Comparison of ENCODE assay signal across 12 cellular contexts in genomic region chr15:73983773-73984172, GRCh38. TPM values are rescaled to one million over a fixed set of nuclear protein-coding genes. Genes with fewer than 3 reads are reported as not detected.
DNase-seq lines count a peak whose midpoint lies in the region; ATAC-seq and TF ChIP-seq lines count a peak whose summit lies in the region.
"Had no signal": no experiment of that assay in that cellular context is flagged by ENCODE, and none has a peak within 500 bp of the region (broad histone marks: within the 10 kb centered on the region; RNA-seq: fewer than 3 reads in every experiment).

No MANE protein-coding gene starts in this region.

- H3K36me3 Mint-ChIP-seq in activated naive CD8-positive, alpha-beta T cell = peaks cover 6% of the 10 kb centered on the region
- no peaks in the 10 kb centered on the region for H3K36me3 Mint-ChIP-seq in activated naive CD8-positive, alpha-beta T cell treated with anti-CD3 and anti-CD28 coated beads, Interleukin-2, amount 50 U/mL, for 24 hours (ENCODE audit: low read depth)
- H3K36me3 Mint-ChIP-seq in neural progenitor cell = peaks cover 5% of the 10 kb centered on the region
- H3K36me3 Mint-ChIP-seq in nephron progenitor cell (ENCODE audit: low read depth) = no peaks in the 10 kb centered on the region

- H3K27me3 Mint-ChIP-seq in activated naive CD8-positive, alpha-beta T cell = no peaks in the 10 kb centered on the region
- peaks cover 3% of the 10 kb centered on the region for H3K27me3 Mint-ChIP-seq in activated naive CD8-positive, alpha-beta T cell treated with anti-CD3 and anti-CD28 coated beads, Interleukin-2, amount 50 U/mL, for 24 hours
- H3K27me3 Mint-ChIP-seq in neural progenitor cell (ENCODE audit: insufficient read depth, low read depth) (peaks cover 5% of the 10 kb centered on the region), nephron progenitor cell (ENCODE audit: low read depth, poor library complexity) (peaks cover 10% of the 10 kb centered on the region)
- H3K27me3 Mint-ChIP-seq: activated naive CD4-positive, alpha-beta T cell treated with anti-CD3 and anti-CD28 coated beads, Interleukin-2, amount 50 U/mL, for 24 hours had no signal

- TF ChIP-seq CTCF in colonic mucosa (IDR thresholded peaks at IDR 0.05) (no peak), neural progenitor cell (IDR thresholded peaks at IDR 0.05) (no peak), nephron progenitor cell (IDR thresholded peaks at IDR 0.05) (no peak)

- peak overlapping the region; percentile 35 for H3K27ac Mint-ChIP-seq in activated naive CD8-positive, alpha-beta T cell
- H3K27ac Mint-ChIP-seq in activated naive CD8-positive, alpha-beta T cell treated with anti-CD3 and anti-CD28 coated beads, Interleukin-2, amount 50 U/mL, for 24 hours = no peak overlapping the region
- H3K27ac Mint-ChIP-seq in neural progenitor cell (no peak overlapping the region), nephron progenitor cell (no peak overlapping the region)

- no peaks in the 10 kb centered on the region for H3K27me3 ChIP-seq in colonic mucosa
- no peaks in the 10 kb centered on the region for H3K27me3 ChIP-seq in neural progenitor cell

- WGBS in urinary bladder = 87% methylated on average over 9 of the region's 9 CpGs

- no peaks in the 10 kb centered on the region for H4K20me1 ChIP-seq in neural progenitor cell (ENCODE audit: low read depth)

- intact Hi-C loops in colonic mucosa (cut with DNase I) = no loop called here

- no peaks in the 10 kb centered on the region for H3K79me2 ChIP-seq in neural progenitor cell (ENCODE audit: low read depth)

- peaks cover 23% of the 10 kb centered on the region for H3K4me1 ChIP-seq in colonic mucosa
- no peaks in the 10 kb centered on the region for H3K4me1 ChIP-seq in neural progenitor cell
- H3K4me1 ChIP-seq in urinary bladder (ENCODE audit: insufficient read depth) = peaks cover 1% of the 10 kb centered on the region

- H3F3A ChIP-seq in neural progenitor cell (ENCODE audit: low read depth) = no peaks in the 10 kb centered on the region

- H3K36me3 ChIP-seq in colonic mucosa (no peaks in the 10 kb centered on the region), neural progenitor cell (no peaks in the 10 kb centered on the region), urinary bladder (ENCODE audit: insufficient read depth) (no peaks in the 10 kb centered on the region)

- H3K4me3 ChIP-seq in colonic mucosa (no peak overlapping the region), neural progenitor cell (no peak overlapping the region), urinary bladder (ENCODE audit: low read depth, low read length) (no peak overlapping the region)
- H3K4me3 ChIP-seq: mucosa of descending colon had no signal

- peaks cover 55% of the 10 kb centered on the region for H3K4me1 Mint-ChIP-seq in activated naive CD8-positive, alpha-beta T cell (ENCODE audit: low read depth)
- peaks cover 52% of the 10 kb centered on the region for H3K4me1 Mint-ChIP-seq in activated naive CD8-positive, alpha-beta T cell treated with anti-CD3 and anti-CD28 coated beads, Interleukin-2, amount 50 U/mL, for 24 hours
- peaks cover 22% of the 10 kb centered on the region for H3K4me1 Mint-ChIP-seq in neural progenitor cell
- H3K4me1 Mint-ChIP-seq in nephron progenitor cell = peaks cover 48% of the 10 kb centered on the region

- no peak overlapping the region for H3K9ac ChIP-seq in colonic mucosa (ENCODE audit: low read depth in 2 of 2, low read length in 2 of 2)
- H3K9ac ChIP-seq in neural progenitor cell = no peak overlapping the region

- no peak overlapping the region for H3K4me2 ChIP-seq in neural progenitor cell

- no peaks in the 10 kb centered on the region for H3K9me3 Mint-ChIP-seq in activated naive CD8-positive, alpha-beta T cell (ENCODE audit: low read depth)
- no peaks in the 10 kb centered on the region for H3K9me3 Mint-ChIP-seq in activated naive CD8-positive, alpha-beta T cell treated with anti-CD3 and anti-CD28 coated beads, Interleukin-2, amount 50 U/mL, for 24 hours
- H3K9me3 Mint-ChIP-seq in neural progenitor cell (no peaks in the 10 kb centered on the region), nephron progenitor cell (no peaks in the 10 kb centered on the region)
- H3K9me3 Mint-ChIP-seq: activated naive CD4-positive, alpha-beta T cell treated with anti-CD3 and anti-CD28 coated beads, Interleukin-2, amount 50 U/mL, for 24 hours had no signal

- no peak overlapping the region for H3K4me3 Mint-ChIP-seq in activated naive CD8-positive, alpha-beta T cell
- no peak overlapping the region for H3K4me3 Mint-ChIP-seq in activated naive CD8-positive, alpha-beta T cell treated with anti-CD3 and anti-CD28 coated beads, Interleukin-2, amount 50 U/mL, for 24 hours
- peak overlapping the region; percentile 0 for H3K4me3 Mint-ChIP-seq in neural progenitor cell
- no peak overlapping the region for H3K4me3 Mint-ChIP-seq in nephron progenitor cell
- H3K4me3 Mint-ChIP-seq: activated naive CD4-positive, alpha-beta T cell treated with anti-CD3 and anti-CD28 coated beads, Interleukin-2, amount 50 U/mL, for 24 hours had no signal

- peak overlapping the region; percentile 68 for H3K27ac ChIP-seq in colonic mucosa
- H3K27ac ChIP-seq in neural progenitor cell = no peak overlapping the region
- H3K27ac ChIP-seq in urinary bladder (ENCODE audit: low read depth) = peak overlapping the region; percentile 53

- no peaks in the 10 kb centered on the region for H3K9me3 ChIP-seq in colonic mucosa
- H3K9me3 ChIP-seq in neural progenitor cell (ENCODE audit: low read depth) = no peaks in the 10 kb centered on the region
- H3K9me3 ChIP-seq: mucosa of descending colon had no signal

- ATAC-seq in activated naive CD8-positive, alpha-beta T cell treated with anti-CD3 and anti-CD28 coated beads, Interleukin-2, amount 50 U/mL, for 24 hours = no peak
- ATAC-seq in GM21360 (IDR thresholded peaks at IDR 0.05; ENCODE audit: unreplicated experiment) = no peak

- DNase-seq in activated naive CD8-positive, alpha-beta T cell treated with anti-CD3 and anti-CD28 coated beads, Interleukin-2, amount 50 U/mL, for 24 hours = no peak
- DNase-seq in colonic mucosa (no peak), neural progenitor cell (ENCODE audit: low spot score) (no peak), NOMO-1 (lab: John Stamatoyannopoulos, UW; ENCODE audit: unreplicated experiment in 2 of 2) (no peak), nephron progenitor cell (no peak)
- DNase-seq: effector CD8-positive, alpha-beta T cell; hippocampal formation had no signal

- no peak overlapping the region for H2AFZ ChIP-seq in neural progenitor cell (replicated peaks)

RNA-seq across cellular contexts. Expression of gene STOML1, which starts 8.3 kb away (rescaled TPM):
- 10 to 100 TPM in 1 of 2 donors, 1 to 10 TPM in 1; 9.1 to 14.3 TPM for total RNA-seq in colonic mucosa
- 2.0 and 4.7 TPM in 2 replicates for total RNA-seq in neural progenitor cell (ENCODE audit: low replicate concordance)
- total RNA-seq in urinary bladder = 8.4 TPM
- polyA plus RNA-seq in urinary bladder = 25.5 TPM

RNA-seq across cellular contexts. Expression of gene PML, which starts 10.7 kb away (rescaled TPM):
- total RNA-seq in colonic mucosa = 10 to 100 TPM; 27.0 to 31.3 TPM
- total RNA-seq in neural progenitor cell (ENCODE audit: low replicate concordance) = 15.3 and 18.0 TPM in 2 replicates
- 22.3 TPM for total RNA-seq in urinary bladder
- 36.5 TPM for polyA plus RNA-seq in urinary bladder

RNA-seq across cellular contexts. Expression of gene LOXL1, which starts 57.5 kb away (rescaled TPM):
- total RNA-seq in colonic mucosa = 1 to 10 TPM; 2.3 to 6.9 TPM
- 5.3 and 28.1 TPM in 2 replicates for total RNA-seq in neural progenitor cell (ENCODE audit: low replicate concordance)
- 56.2 TPM for total RNA-seq in urinary bladder
- 57.9 TPM for polyA plus RNA-seq in urinary bladder
